ENCODE assay signal across 10 cellular contexts in the genomic region with DNA sequence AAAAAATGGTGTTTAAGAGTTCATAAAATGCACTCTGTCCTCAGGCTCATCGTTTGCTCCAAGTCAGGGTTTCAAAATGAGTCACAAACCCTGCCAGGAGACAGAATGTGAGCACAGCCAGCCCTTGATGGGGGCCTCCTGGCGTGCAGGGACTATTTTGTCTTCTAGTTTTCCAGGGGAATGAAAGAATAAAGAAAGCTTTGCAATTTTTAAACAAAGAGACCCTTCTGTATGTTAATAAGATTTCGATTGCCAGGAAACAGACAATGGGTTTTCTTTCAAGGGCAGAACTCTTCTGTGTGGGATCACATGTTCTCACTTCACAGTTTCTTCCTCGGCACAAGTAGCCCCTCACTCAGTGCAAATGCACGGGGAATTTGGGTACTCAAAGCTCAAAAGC.
DNase-seq lines count a peak whose midpoint lies in the region; ATAC-seq and TF ChIP-seq lines count a peak whose summit lies in the region.
"Had no signal": no experiment of that assay in that cellular context is flagged by ENCODE, and none has a peak within 500 bp of the region (broad histone marks: within the 10 kb centered on the region; RNA-seq: fewer than 3 reads in every experiment).

No MANE protein-coding gene starts in this region.

- ATAC-seq in HG03432 (IDR thresholded peaks at IDR 0.05; ENCODE audit: unreplicated experiment) (peak; percentile 96), heart right ventricle (peak in 7 of 8 donors; percentile 44 to 80 (median 74)), aorta (ENCODE audit: low FRiP score) (peak; percentile 73), left lobe of liver (no peak)

- in situ Hi-C loops in mammary epithelial cell (cut with MboI; ENCODE audit: low sequenced_read_pairs in 2 of 2): no loop called here

- BruUV-seq in MCF 10A (replicated peaks; lab: Mats Ljungman, UMichigan) (no TSS peak), mammary epithelial cell (replicated peaks; lab: Mats Ljungman, UMichigan) (no TSS peak)

- H3K9me3 ChIP-seq in mammary epithelial cell (replicated peaks; ENCODE audit: insufficient read depth, low read length): no peaks in the 10 kb centered on the region
- H3K9me3 ChIP-seq in heart right ventricle: no peaks in the 10 kb centered on the region
- H3K9me3 ChIP-seq in aorta (ENCODE audit: control insufficient read depth, low read length): no peaks in the 10 kb centered on the region
- H3K9me3 ChIP-seq in SJCRH30 (replicated peaks): no peaks in the 10 kb centered on the region

- CTCF ChIA-PET in MCF 10A (lab: Yijun Ruan, JAX) (interaction anchor here (1.3 to 1.4 kb wide), 2 partner anchors 65 to 430 kb away, joined by 3 to 5 read pairs; no protein-coding TSS in a partner anchor), mammary epithelial cell (lab: Charles Lee; ENCODE audit: low non-redundant PET) (no interaction called here)

- DNase-seq in MCF 10A (ENCODE audit: unreplicated experiment) (peak; percentile 23), mammary epithelial cell (no peak), heart right ventricle (peak in 1 of 2 donors; percentile 13), aorta (peak in 1 of 2 donors; percentile 50), iPS-NIHi7 (ENCODE audit: extremely low spot score) (no peak), SJCRH30 (no peak), left lobe of liver (ENCODE audit: low spot score) (no peak)
- DNase-seq: effector CD4-positive, alpha-beta T cell had no signal

- H3K4me1 ChIP-seq in mammary epithelial cell (ENCODE audit: insufficient read depth, low read length): no peaks in the 10 kb centered on the region
- H3K4me1 ChIP-seq in heart right ventricle: peaks cover 7 to 49% (median 31%) of the 10 kb centered on the region in 9 donors
- H3K4me1 ChIP-seq in aorta (ENCODE audit: control insufficient read depth in 1 of 2, insufficient read depth in 2 of 2, low read length in 2 of 2): no peaks in the 10 kb centered on the region
- no peaks in the 10 kb centered on the region for H3K4me1 ChIP-seq in SJCRH30

- no peaks in the 10 kb centered on the region for H3K79me2 ChIP-seq in mammary epithelial cell (ENCODE audit: insufficient read depth, low read length)

- dilution Hi-C loops in mammary epithelial cell (cut with HindIII; ENCODE audit: low sequenced_read_pairs): no loop called here

- no peak overlapping the region for H3K4me2 ChIP-seq in mammary epithelial cell (ENCODE audit: insufficient read depth, low read depth, low read length)

- no peak overlapping the region for H3K27ac ChIP-seq in mammary epithelial cell (ENCODE audit: insufficient read depth, low read depth, low read length)
- H3K27ac ChIP-seq in heart right ventricle: peak overlapping the region; percentile 1 to 74 (median 51)
- no peak overlapping the region for H3K27ac ChIP-seq in aorta (ENCODE audit: low read depth in 1 of 2, low read length in 2 of 2)
- no peak overlapping the region for H3K27ac ChIP-seq in SJCRH30

- H4K20me1 ChIP-seq in mammary epithelial cell (ENCODE audit: insufficient read depth, low read length): no peaks in the 10 kb centered on the region

- H2AFZ ChIP-seq in mammary epithelial cell (ENCODE audit: low read depth, low read length): no peak overlapping the region

- H3K4me3 ChIP-seq in mammary epithelial cell (replicated peaks in 1 of 3; ENCODE audit: insufficient read depth in 1 of 3, low read depth in 2 of 3, low read length in 3 of 3) (no peak overlapping the region), heart right ventricle (no peak overlapping the region), aorta (ENCODE audit: low read length in 2 of 2) (no peak overlapping the region), SJCRH30 (no peak overlapping the region)

- no peaks in the 10 kb centered on the region for H3K36me3 Mint-ChIP-seq in MCF 10A (ENCODE audit: insufficient read depth, unreplicated experiment)
- H3K36me3 Mint-ChIP-seq: IgD-negative memory B cell had no signal

- no peak overlapping the region for H3K27ac Mint-ChIP-seq in MCF 10A (ENCODE audit: low read depth, unreplicated experiment)
- H3K27ac Mint-ChIP-seq: IgD-negative memory B cell had no signal

- WGBS in mammary epithelial cell (ENCODE audit: low coverage, missing lambda C conversion rate): 1% methylated on average over 5 of the region's 5 CpGs
- WGBS in heart right ventricle, 2 donors: 28 to 31% methylated on average over 5 of the region's 5 CpGs
- WGBS in aorta, 2 donors: 45% methylated on average over 5 of the region's 5 CpGs

- no peaks in the 10 kb centered on the region for H3K27me3 Mint-ChIP-seq in MCF 10A (ENCODE audit: insufficient read depth, unreplicated experiment)
- H3K27me3 Mint-ChIP-seq: IgD-negative memory B cell had no signal

- H3K27me3 ChIP-seq in mammary epithelial cell (ENCODE audit: insufficient read depth, low read length): peaks cover 3% of the 10 kb centered on the region
- H3K27me3 ChIP-seq in heart right ventricle: no peaks in the 10 kb centered on the region
- H3K27me3 ChIP-seq in aorta (ENCODE audit: control insufficient read depth in 1 of 2, insufficient read depth in 2 of 2, low read length in 1 of 2): no peaks in the 10 kb centered on the region
- H3K27me3 ChIP-seq in SJCRH30: no peaks in the 10 kb centered on the region

- intact Hi-C loops in MCF 10A (cut with micrococcal nuclease) (no loop called here), mammary epithelial cell (cut with micrococcal nuclease) (no loop called here), heart right ventricle (cut with DNase I) (loop anchor here in 1 of 10 donors (5.0 kb wide), 2 partner anchors 67 to 432 kb away; no protein-coding TSS in a partner anchor), aorta (cut with DNase I) (no loop called here)

- H3K36me3 ChIP-seq in mammary epithelial cell (ENCODE audit: insufficient read depth, low read length) (no peaks in the 10 kb centered on the region), heart right ventricle (no peaks in the 10 kb centered on the region), aorta (ENCODE audit: control insufficient read depth in 1 of 2, insufficient read depth in 2 of 2, low read length in 1 of 2) (no peaks in the 10 kb centered on the region), SJCRH30 (no peaks in the 10 kb centered on the region)

- POLR2A ChIA-PET in MCF 10A (lab: Yijun Ruan, JAX): no interaction called here

- H3K4me3 Mint-ChIP-seq in MCF 10A (ENCODE audit: unreplicated experiment): no peak overlapping the region
- H3K4me3 Mint-ChIP-seq: IgD-negative memory B cell had no signal

- no peak overlapping the region for H3K9ac ChIP-seq in mammary epithelial cell (ENCODE audit: insufficient read depth, low read length)

- TF ChIP-seq CTCF in MCF 10A (IDR thresholded peaks at IDR 0.05; ENCODE audit: unreplicated experiment) (no peak), mammary epithelial cell (conservative IDR thresholded peaks at IDR 0.05 in 1 of 2, IDR thresholded peaks at IDR 0.05 in 1 of 2; ENCODE audit: extremely low read depth in 1 of 2, insufficient read depth in 1 of 2, low read depth in 1 of 2, low read length in 2 of 2) (no peak), heart right ventricle (IDR thresholded peaks at IDR 0.05) (no peak)

- H3K4me1 Mint-ChIP-seq in MCF 10A (ENCODE audit: insufficient read depth, unreplicated experiment): no peaks in the 10 kb centered on the region
- H3K4me1 Mint-ChIP-seq: IgD-negative memory B cell had no signal

- no peaks in the 10 kb centered on the region for H3K9me3 Mint-ChIP-seq in MCF 10A (ENCODE audit: unreplicated experiment)

Comparison
In these comparisons a context has a peak if more than half of its experiments do, and no peak if none do; other contexts are left out.
1. H3K27ac ChIP-seq: peak in heart right ventricle (10 of 10); none in mammary epithelial cell (single experiment), aorta (0 of 2) and SJCRH30 (single experiment).